Comparison of ENCODE assay signal across 14 cellular contexts in genomic region chr10:47025253-47025539, GRCh38.
A peak's percentile ranks its signal among the peaks of the same experiment; 100 is the strongest.
DNase-seq lines count a peak whose midpoint lies in the region; ATAC-seq and TF ChIP-seq lines count a peak whose summit lies in the region.
"Had no signal": no experiment of that assay in that cellular context is flagged by ENCODE, and none has a peak within 500 bp of the region (broad histone marks: within the 10 kb centered on the region; RNA-seq: fewer than 3 reads in every experiment).

No MANE protein-coding gene starts in this region.

- 81 to 88% methylated on average over 4 of the region's 4 CpGs for WGBS in testis, 2 donors

- H3K27me3 ChIP-seq in KMS-11 (ENCODE audit: insufficient read depth, low read depth) (no peaks in the 10 kb centered on the region), PC-9 (ENCODE audit: insufficient read depth, low read depth) (no peaks in the 10 kb centered on the region), testis (no peaks in the 10 kb centered on the region)
- H3K27me3 ChIP-seq: hepatocyte, thyroid gland had no signal

- H3K4me2 ChIP-seq in KMS-11 (no peak overlapping the region), PC-9 (no peak overlapping the region)
- H3K4me2 ChIP-seq: hepatocyte had no signal

- H3K4me1 ChIP-seq in KMS-11 (ENCODE audit: low read depth, poor library complexity, severe bottlenecking), result no peaks in the 10 kb centered on the region
- no peaks in the 10 kb centered on the region for H3K4me1 ChIP-seq in PC-9 (replicated peaks; ENCODE audit: insufficient read depth)
- H3K4me1 ChIP-seq in testis, result no peaks in the 10 kb centered on the region
- H3K4me1 ChIP-seq: thyroid gland had no signal

- H3K9me3 ChIP-seq in PC-9 (ENCODE audit: insufficient read depth, low read depth), result no peaks in the 10 kb centered on the region
- no peaks in the 10 kb centered on the region for H3K9me3 ChIP-seq in testis
- H3K9me3 ChIP-seq: thyroid gland had no signal

- H3K27ac ChIP-seq in KMS-11, result no peak overlapping the region
- peak overlapping the region in 1 of 2 donors; percentile 50 for H3K27ac ChIP-seq in coronary artery
- H3K27ac ChIP-seq in PC-9, result no peak overlapping the region
- no peak overlapping the region for H3K27ac ChIP-seq in testis
- H3K27ac ChIP-seq: hepatocyte, thyroid gland had no signal

- H3K27ac Mint-ChIP-seq in activated CD8-positive, alpha-beta T cell treated with anti-CD3 and anti-CD28 coated beads, Interleukin-2, amount 10 ng/mL, durations not matched to agents 7 days and 5 days, result no peak overlapping the region
- no peak overlapping the region for H3K27ac Mint-ChIP-seq in activated CD8-positive, alpha-beta T cell treated with anti-CD3 and anti-CD28 coated beads for 36 hours
- H3K27ac Mint-ChIP-seq in progenitor cell of endocrine pancreas, result no peak overlapping the region
- H3K27ac Mint-ChIP-seq: activated T-helper 1 cell treated with anti-CD3 and anti-CD28 coated beads, Interleukin-12 subunit alpha, Interleukin-12 subunit beta, Interleukin-2, Interleukin-4 antibody, amounts not matched to agents 30 ng/mL and 10 ng/mL and 1 ng/mL, durations not matched to agents 14 hours and 24 hours and 36 hours; CD4-positive, CD25-positive, alpha-beta regulatory T cell; stimulated activated effector memory CD8-positive, alpha-beta T cell treated with anti-CD3 and anti-CD28 coated beads, Interleukin-12 subunit alpha, Interleukin-12 subunit beta, amount 100 ng/mL, for 72 hours had no signal

- ATAC-seq in activated CD8-positive, alpha-beta T cell treated with anti-CD3 and anti-CD28 coated beads, Interleukin-2, amount 10 ng/mL, durations not matched to agents 7 days and 5 days, result peak; percentile 20
- ATAC-seq in activated CD8-positive, alpha-beta T cell treated with anti-CD3 and anti-CD28 coated beads for 36 hours, result no peak
- ATAC-seq in HG02642 (IDR thresholded peaks at IDR 0.05; ENCODE audit: poor library complexity, unreplicated experiment), result no peak

- H4K20me1 ChIP-seq in KMS-11 (ENCODE audit: insufficient read depth), result no peaks in the 10 kb centered on the region
- no peaks in the 10 kb centered on the region for H4K20me1 ChIP-seq in PC-9 (ENCODE audit: insufficient read depth)

- no peak overlapping the region for H3K9ac ChIP-seq in KMS-11

- no peak overlapping the region for H3K4me3 Mint-ChIP-seq in activated CD8-positive, alpha-beta T cell treated with anti-CD3 and anti-CD28 coated beads, Interleukin-2, amount 10 ng/mL, durations not matched to agents 7 days and 5 days
- H3K4me3 Mint-ChIP-seq in activated CD8-positive, alpha-beta T cell treated with anti-CD3 and anti-CD28 coated beads for 36 hours, result no peak overlapping the region
- H3K4me3 Mint-ChIP-seq in progenitor cell of endocrine pancreas (ENCODE audit: low read depth), result no peak overlapping the region
- H3K4me3 Mint-ChIP-seq: activated T-helper 1 cell treated with anti-CD3 and anti-CD28 coated beads, Interleukin-12 subunit alpha, Interleukin-12 subunit beta, Interleukin-2, Interleukin-4 antibody, amounts not matched to agents 30 ng/mL and 10 ng/mL and 1 ng/mL, durations not matched to agents 14 hours and 24 hours and 36 hours; CD4-positive, CD25-positive, alpha-beta regulatory T cell; stimulated activated effector memory CD8-positive, alpha-beta T cell treated with anti-CD3 and anti-CD28 coated beads, Interleukin-12 subunit alpha, Interleukin-12 subunit beta, amount 100 ng/mL, for 72 hours; T-cell had no signal

- CTCF ChIA-PET in activated CD8-positive, alpha-beta T cell treated with anti-CD3 and anti-CD28 coated beads, Interleukin-2, amount 10 ng/mL, durations not matched to agents 7 days and 5 days (lab: Charles Lee), result interaction anchor here (0.7 to 3.4 kb wide), 22 partner anchors 8 to 322 kb away, joined by 3 to 48 read pairs (median 4); no protein-coding TSS in a partner anchor
- CTCF ChIA-PET in activated CD8-positive, alpha-beta T cell treated with anti-CD3 and anti-CD28 coated beads for 36 hours (lab: Charles Lee), result interaction anchor here (0.8 to 3.2 kb wide), 34 partner anchors 8 to 338 kb away, joined by 3 to 56 read pairs (median 5); partner anchors contain the start of gene RBP3
- CTCF ChIA-PET in PC-9 (lab: Charles Lee), result interaction anchor here (1.2 to 2.8 kb wide), 3 partner anchors 128 to 315 kb away, joined by 3 to 19 read pairs (median 5); no protein-coding TSS in a partner anchor

- no peaks in the 10 kb centered on the region for H3K36me3 Mint-ChIP-seq in activated CD8-positive, alpha-beta T cell treated with anti-CD3 and anti-CD28 coated beads, Interleukin-2, amount 10 ng/mL, durations not matched to agents 7 days and 5 days (ENCODE audit: low read depth)
- no peaks in the 10 kb centered on the region for H3K36me3 Mint-ChIP-seq in activated CD8-positive, alpha-beta T cell treated with anti-CD3 and anti-CD28 coated beads for 36 hours (ENCODE audit: low read depth)
- H3K36me3 Mint-ChIP-seq in progenitor cell of endocrine pancreas (ENCODE audit: insufficient read depth), result no peaks in the 10 kb centered on the region
- H3K36me3 Mint-ChIP-seq: CD4-positive, CD25-positive, alpha-beta regulatory T cell; stimulated activated effector memory CD8-positive, alpha-beta T cell treated with anti-CD3 and anti-CD28 coated beads, Interleukin-12 subunit alpha, Interleukin-12 subunit beta, amount 100 ng/mL, for 72 hours; T-cell had no signal

- H3K4me3 ChIP-seq in KMS-11 (IDR thresholded peaks at IDR 0.05; ENCODE audit: insufficient read depth, low read depth, low read length), result no peak overlapping the region
- no peak overlapping the region for H3K4me3 ChIP-seq in coronary artery
- H3K4me3 ChIP-seq in PC-9, result no peak overlapping the region
- no peak overlapping the region for H3K4me3 ChIP-seq in testis
- H3K4me3 ChIP-seq: hepatocyte, thyroid gland had no signal

- H3K9me2 ChIP-seq in PC-9 (ENCODE audit: insufficient read depth), result no peaks in the 10 kb centered on the region

- no peak for TF ChIP-seq POLR2A in testis (IDR thresholded peaks at IDR 0.05)

- no peaks in the 10 kb centered on the region for H3K27me3 Mint-ChIP-seq in activated CD8-positive, alpha-beta T cell treated with anti-CD3 and anti-CD28 coated beads, Interleukin-2, amount 10 ng/mL, durations not matched to agents 7 days and 5 days (ENCODE audit: low read depth)
- no peaks in the 10 kb centered on the region for H3K27me3 Mint-ChIP-seq in activated CD8-positive, alpha-beta T cell treated with anti-CD3 and anti-CD28 coated beads for 36 hours
- H3K27me3 Mint-ChIP-seq in progenitor cell of endocrine pancreas, result peaks cover 11% of the 10 kb centered on the region
- H3K27me3 Mint-ChIP-seq: CD4-positive, CD25-positive, alpha-beta regulatory T cell had no signal

- peak; percentile 13 for DNase-seq in activated CD8-positive, alpha-beta T cell treated with anti-CD3 and anti-CD28 coated beads, Interleukin-2, amount 10 ng/mL, durations not matched to agents 7 days and 5 days
- DNase-seq in activated CD8-positive, alpha-beta T cell treated with anti-CD3 and anti-CD28 coated beads for 36 hours, result no peak
- DNase-seq in coronary artery (ENCODE audit: low spot score) (peak; percentile 65), progenitor cell of endocrine pancreas (ENCODE audit: low spot score, unreplicated experiment) (peak; percentile 3), PC-9 (no peak), testis (no peak)

- H3K36me3 ChIP-seq in KMS-11 (ENCODE audit: insufficient read depth) (no peaks in the 10 kb centered on the region), PC-9 (ENCODE audit: low read depth) (no peaks in the 10 kb centered on the region), testis (ENCODE audit: low read depth, missing control alignments) (no peaks in the 10 kb centered on the region)
- H3K36me3 ChIP-seq: thyroid gland had no signal

- no peak for TF ChIP-seq CTCF in activated CD8-positive, alpha-beta T cell treated with anti-CD3 and anti-CD28 coated beads for 36 hours (IDR thresholded peaks at IDR 0.05)
- TF ChIP-seq CTCF in KMS-11 (conservative IDR thresholded peaks at IDR 0.05; ENCODE audit: low read depth, low read length), result no peak
- no peak for TF ChIP-seq CTCF in coronary artery (IDR thresholded peaks at IDR 0.05)
- no peak for TF ChIP-seq CTCF in progenitor cell of endocrine pancreas (IDR thresholded peaks at IDR 0.05; ENCODE audit: unreplicated experiment)
- TF ChIP-seq CTCF in PC-9 (conservative IDR thresholded peaks at IDR 0.05), result no peak
- TF ChIP-seq CTCF in testis (IDR thresholded peaks at IDR 0.05), result no peak

- H2AFZ ChIP-seq in KMS-11 (ENCODE audit: low read depth), result peak overlapping the region; percentile 7; the same call in 1 of the 2 replicates
- H2AFZ ChIP-seq in PC-9, result no peak overlapping the region
- H2AFZ ChIP-seq: hepatocyte had no signal

- POLR2A ChIA-PET in activated CD8-positive, alpha-beta T cell treated with anti-CD3 and anti-CD28 coated beads, Interleukin-2, amount 10 ng/mL, durations not matched to agents 7 days and 5 days (lab: Charles Lee), result interaction anchor here (1.7 kb wide), 1 partner anchor 288 kb away, joined by 5 read pairs; no protein-coding TSS in a partner anchor
- POLR2A ChIA-PET in activated CD8-positive, alpha-beta T cell treated with anti-CD3 and anti-CD28 coated beads for 36 hours (lab: Charles Lee), result no interaction called here
- POLR2A ChIA-PET in PC-9 (lab: Charles Lee; ENCODE audit: unreplicated experiment), result no interaction called here

- H3K9me3 Mint-ChIP-seq in activated CD8-positive, alpha-beta T cell treated with anti-CD3 and anti-CD28 coated beads, Interleukin-2, amount 10 ng/mL, durations not matched to agents 7 days and 5 days (ENCODE audit: insufficient read depth), result no peaks in the 10 kb centered on the region
- H3K9me3 Mint-ChIP-seq in activated CD8-positive, alpha-beta T cell treated with anti-CD3 and anti-CD28 coated beads for 36 hours, result no peaks in the 10 kb centered on the region
- H3K9me3 Mint-ChIP-seq in progenitor cell of endocrine pancreas (ENCODE audit: low read depth), result no peaks in the 10 kb centered on the region
- H3K9me3 Mint-ChIP-seq: activated T-helper 1 cell treated with anti-CD3 and anti-CD28 coated beads, Interleukin-12 subunit alpha, Interleukin-12 subunit beta, Interleukin-2, Interleukin-4 antibody, amounts not matched to agents 30 ng/mL and 10 ng/mL and 1 ng/mL, durations not matched to agents 14 hours and 24 hours and 36 hours; CD4-positive, CD25-positive, alpha-beta regulatory T cell; stimulated activated effector memory CD8-positive, alpha-beta T cell treated with anti-CD3 and anti-CD28 coated beads, Interleukin-12 subunit alpha, Interleukin-12 subunit beta, amount 100 ng/mL, for 72 hours; T-cell had no signal

- no peaks in the 10 kb centered on the region for H3K4me1 Mint-ChIP-seq in activated CD8-positive, alpha-beta T cell treated with anti-CD3 and anti-CD28 coated beads, Interleukin-2, amount 10 ng/mL, durations not matched to agents 7 days and 5 days (ENCODE audit: low read depth)
- peaks cover 2% of the 10 kb centered on the region for H3K4me1 Mint-ChIP-seq in activated CD8-positive, alpha-beta T cell treated with anti-CD3 and anti-CD28 coated beads for 36 hours (ENCODE audit: low read depth)
- no peaks in the 10 kb centered on the region for H3K4me1 Mint-ChIP-seq in progenitor cell of endocrine pancreas (ENCODE audit: low read depth)
- H3K4me1 Mint-ChIP-seq: stimulated activated effector memory CD8-positive, alpha-beta T cell treated with anti-CD3 and anti-CD28 coated beads, Interleukin-12 subunit alpha, Interleukin-12 subunit beta, amount 100 ng/mL, for 72 hours had no signal

- intact Hi-C loops in activated CD8-positive, alpha-beta T cell treated with anti-CD3 and anti-CD28 coated beads for 36 hours (cut with micrococcal nuclease), result loop anchor here (2.0 kb wide), 1 partner anchor 288 kb away; no protein-coding TSS in a partner anchor
- intact Hi-C loops in PC-9 (cut with micrococcal nuclease; ENCODE audit: unreplicated experiment), result loop anchor here (10.0 kb wide), 1 partner anchor 800 kb away; no protein-coding TSS in a partner anchor
- intact Hi-C loops in testis (cut with DNase I; ENCODE audit: low total_unique reads), result no loop called here

- H3F3A ChIP-seq in PC-9 (ENCODE audit: insufficient read depth, low read depth), result no peaks in the 10 kb centered on the region

- H3K79me2 ChIP-seq in KMS-11 (ENCODE audit: insufficient read depth, low read depth), result no peaks in the 10 kb centered on the region
- no peaks in the 10 kb centered on the region for H3K79me2 ChIP-seq in PC-9 (ENCODE audit: low read depth)
- H3K79me2 ChIP-seq: hepatocyte had no signal

- BruUV-seq in PC-9 (replicated peaks; lab: Mats Ljungman, UMichigan), result no TSS peak

Comparison
In these comparisons a context has a peak if more than half of its experiments do, and no peak if none do; other contexts are left out.
1. DNase-seq: peak in activated CD8-positive, alpha-beta T cell treated with anti-CD3 and anti-CD28 coated beads, Interleukin-2, amount 10 ng/mL, durations not matched to agents 7 days and 5 days (single experiment), coronary artery (single experiment) and progenitor cell of endocrine pancreas (single experiment); none in activated CD8-positive, alpha-beta T cell treated with anti-CD3 and anti-CD28 coated beads for 36 hours (single experiment), PC-9 (0 of 2) and testis (single experiment).